Comparison of ENCODE assay signal across 18 cellular contexts in genomic region chr2:128384956-128385355, GRCh38.
DNase-seq lines count a peak whose midpoint lies in the region; ATAC-seq and TF ChIP-seq lines count a peak whose summit lies in the region.
"Had no signal": no experiment of that assay in that cellular context is flagged by ENCODE, and none has a peak within 500 bp of the region (broad histone marks: within the 10 kb centered on the region; RNA-seq: fewer than 3 reads in every experiment).

No MANE protein-coding gene starts in this region.

- H3K9me3 ChIP-seq in neural progenitor cell (ENCODE audit: low read depth): no peaks in the 10 kb centered on the region
- no peaks in the 10 kb centered on the region for H3K9me3 ChIP-seq in stomach
- no peaks in the 10 kb centered on the region for H3K9me3 ChIP-seq in naive thymus-derived CD4-positive, alpha-beta T cell (ENCODE audit: control insufficient read depth in 2 of 3, low read length in 3 of 3)
- H3K9me3 ChIP-seq: A549 had no signal

- no peak overlapping the region for H3K4me3 Mint-ChIP-seq in WTC11
- peak overlapping the region; percentile 21 for H3K4me3 Mint-ChIP-seq in neural progenitor cell
- no peak overlapping the region for H3K4me3 Mint-ChIP-seq in naive thymus-derived CD4-positive, alpha-beta T cell
- H3K4me3 Mint-ChIP-seq: CD4-positive, alpha-beta memory T cell had no signal

- H3K27ac Mint-ChIP-seq in WTC11 (0 out of 2 replicates have a peak overlapping the region, but pooled peaks have one; percentile 57), neural progenitor cell (no peak overlapping the region)
- H3K27ac Mint-ChIP-seq in naive thymus-derived CD4-positive, alpha-beta T cell: no peak overlapping the region
- H3K27ac Mint-ChIP-seq: CD4-positive, alpha-beta memory T cell had no signal

- H2AFZ ChIP-seq in neural progenitor cell (replicated peaks): no peak overlapping the region

- peaks cover 20% of the 10 kb centered on the region for H3K4me1 ChIP-seq in neural progenitor cell
- H3K4me1 ChIP-seq in stomach: peaks cover 0 to 21% (median 11%) of the 10 kb centered on the region in 4 donors
- H3K4me1 ChIP-seq in naive thymus-derived CD4-positive, alpha-beta T cell (ENCODE audit: control insufficient read depth in 2 of 2, insufficient read depth in 2 of 2, low read length in 2 of 2): peaks cover 0 to 10% of the 10 kb centered on the region in 2 donors
- H3K4me1 ChIP-seq: A549 had no signal

- H3K27ac ChIP-seq in neural progenitor cell (no peak overlapping the region), stomach (no peak overlapping the region)
- no peak overlapping the region for H3K27ac ChIP-seq in naive thymus-derived CD4-positive, alpha-beta T cell (ENCODE audit: low read depth, low read length)
- H3K27ac ChIP-seq: A549 had no signal

- intact Hi-C loops in cardiac septum (cut with DNase I) (loop anchor here (5.0 kb wide), 1 partner anchor 57 kb away; no protein-coding TSS in a partner anchor), Right ventricle myocardium superior (cut with DNase I) (no loop called here), stomach (cut with DNase I; ENCODE audit: low total_unique reads) (no loop called here)
- intact Hi-C loops in naive thymus-derived CD4-positive, alpha-beta T cell (cut with micrococcal nuclease): no loop called here

- 74 to 89% (median 82%) methylated on average over 5 to 10 of the region's 10 CpGs for WGBS in stomach, 5 donors

- no peaks in the 10 kb centered on the region for H3K27me3 ChIP-seq in neural progenitor cell
- H3K27me3 ChIP-seq in stomach: no peaks in the 10 kb centered on the region
- no peaks in the 10 kb centered on the region for H3K27me3 ChIP-seq in naive thymus-derived CD4-positive, alpha-beta T cell (ENCODE audit: control insufficient read depth in 2 of 2, insufficient read depth in 2 of 2, low read length in 2 of 2)

- peaks cover 32% of the 10 kb centered on the region for H3K4me1 Mint-ChIP-seq in WTC11
- H3K4me1 Mint-ChIP-seq in neural progenitor cell: peaks cover 40% of the 10 kb centered on the region
- no peaks in the 10 kb centered on the region for H3K4me1 Mint-ChIP-seq in naive thymus-derived CD4-positive, alpha-beta T cell

- H3K36me3 Mint-ChIP-seq in WTC11: no peaks in the 10 kb centered on the region
- no peaks in the 10 kb centered on the region for H3K36me3 Mint-ChIP-seq in neural progenitor cell
- no peaks in the 10 kb centered on the region for H3K36me3 Mint-ChIP-seq in naive thymus-derived CD4-positive, alpha-beta T cell
- H3K36me3 Mint-ChIP-seq: CD4-positive, alpha-beta memory T cell had no signal

- no peak for TF ChIP-seq CTCF in WTC11 (IDR thresholded peaks at IDR 0.05)
- TF ChIP-seq CTCF in neural progenitor cell (IDR thresholded peaks at IDR 0.05): no peak
- no peak for TF ChIP-seq CTCF in stomach (IDR thresholded peaks at IDR 0.05)

- H3K4me3 ChIP-seq in neural progenitor cell (no peak overlapping the region), stomach (no peak overlapping the region)
- H3K4me3 ChIP-seq in naive thymus-derived CD4-positive, alpha-beta T cell (ENCODE audit: low read length): no peak overlapping the region
- H3K4me3 ChIP-seq: A549 had no signal

- peak; percentile 69 for DNase-seq in cardiac septum (ENCODE audit: low spot score)
- DNase-seq in Right ventricle myocardium superior: no peak
- no peak for DNase-seq in WTC11 (ENCODE audit: low spot score)
- no peak for DNase-seq in neural progenitor cell (ENCODE audit: low spot score)
- peak; percentile 23 for DNase-seq in stomach
- DNase-seq in NCI-H226: no peak
- no peak for DNase-seq in stimulated activated naive CD4-positive, alpha-beta T cell (lab: John Stamatoyannopoulos, UW)
- no peak for DNase-seq in naive thymus-derived CD4-positive, alpha-beta T cell
- DNase-seq: CD4-positive, alpha-beta memory T cell; DMS153; GDM1; NCI-H1048; NCI-H1436; NCI-H1930; NCI-H345; NCI-H524 treated with DMSO at 0.1 percent for 48 hours had no signal

- H3K9ac ChIP-seq in neural progenitor cell: no peak overlapping the region

- H3K79me2 ChIP-seq in neural progenitor cell (ENCODE audit: low read depth): no peaks in the 10 kb centered on the region

- POLR2A ChIA-PET in WTC11 (lab: Charles Lee): no interaction called here
- POLR2A ChIA-PET in naive thymus-derived CD4-positive, alpha-beta T cell (lab: Charles Lee): no interaction called here

- no peaks in the 10 kb centered on the region for H3K9me3 Mint-ChIP-seq in WTC11
- peaks cover 12% of the 10 kb centered on the region for H3K9me3 Mint-ChIP-seq in neural progenitor cell
- no peaks in the 10 kb centered on the region for H3K9me3 Mint-ChIP-seq in naive thymus-derived CD4-positive, alpha-beta T cell

- peaks cover under 1% of the 10 kb centered on the region for H3F3A ChIP-seq in neural progenitor cell (ENCODE audit: low read depth)

- ATAC-seq in Right ventricle myocardium superior (ENCODE audit: poor library complexity) (no peak), WTC11 (no peak)
- no peak for ATAC-seq in naive thymus-derived CD4-positive, alpha-beta T cell
- ATAC-seq: A549, HCT116 had no signal

- TF ChIP-seq POLR2A in stomach (IDR thresholded peaks at IDR 0.05): no peak

- H3K36me3 ChIP-seq in neural progenitor cell (no peaks in the 10 kb centered on the region), stomach (no peaks in the 10 kb centered on the region)
- no peaks in the 10 kb centered on the region for H3K36me3 ChIP-seq in naive thymus-derived CD4-positive, alpha-beta T cell (ENCODE audit: control insufficient read depth in 2 of 3, insufficient read depth in 3 of 3, low read length in 3 of 3)

- H3K27me3 Mint-ChIP-seq in WTC11 (ENCODE audit: low read depth) (no peaks in the 10 kb centered on the region), neural progenitor cell (ENCODE audit: insufficient read depth, low read depth) (peaks cover 11% of the 10 kb centered on the region)
- H3K27me3 Mint-ChIP-seq in naive thymus-derived CD4-positive, alpha-beta T cell: no peaks in the 10 kb centered on the region

- TF ChIP-seq EP300 in stomach (IDR thresholded peaks at IDR 0.05): no peak

- H3K4me2 ChIP-seq in neural progenitor cell: no peak overlapping the region
- H3K4me2 ChIP-seq: A549 had no signal

- H4K20me1 ChIP-seq in neural progenitor cell (ENCODE audit: low read depth): no peaks in the 10 kb centered on the region

- CTCF ChIA-PET in WTC11 (lab: Charles Lee): no interaction called here
- CTCF ChIA-PET in naive thymus-derived CD4-positive, alpha-beta T cell (lab: Charles Lee): no interaction called here

TF ChIP-seq in WTC11, 78 proteins besides CTCF, POLR2A, EP300 and RAD21:
- TF ChIP-seq ZNF423 (CRISPR knock-in tag; IDR thresholded peaks at IDR 0.05) (no peak), CBFB (CRISPR knock-in tag; IDR thresholded peaks at IDR 0.05; ENCODE audit: low read depth) (no peak), ZNF317 (CRISPR knock-in tag; IDR thresholded peaks at IDR 0.05; ENCODE audit: borderline replicate concordance, low read depth) (no peak), STAT6 (CRISPR knock-in tag; conservative IDR thresholded peaks at IDR 0.05; ENCODE audit: low read depth) (no peak), ZBTB43 (CRISPR knock-in tag; IDR thresholded peaks at IDR 0.05) (no peak), TCF7 (CRISPR knock-in tag; IDR thresholded peaks at IDR 0.05; ENCODE audit: low read depth) (no peak), ETV6 (CRISPR knock-in tag; IDR thresholded peaks at IDR 0.05) (no peak), TEAD1 (CRISPR knock-in tag; IDR thresholded peaks at IDR 0.05) (no peak)
- TF ChIP-seq, protein P1, sequence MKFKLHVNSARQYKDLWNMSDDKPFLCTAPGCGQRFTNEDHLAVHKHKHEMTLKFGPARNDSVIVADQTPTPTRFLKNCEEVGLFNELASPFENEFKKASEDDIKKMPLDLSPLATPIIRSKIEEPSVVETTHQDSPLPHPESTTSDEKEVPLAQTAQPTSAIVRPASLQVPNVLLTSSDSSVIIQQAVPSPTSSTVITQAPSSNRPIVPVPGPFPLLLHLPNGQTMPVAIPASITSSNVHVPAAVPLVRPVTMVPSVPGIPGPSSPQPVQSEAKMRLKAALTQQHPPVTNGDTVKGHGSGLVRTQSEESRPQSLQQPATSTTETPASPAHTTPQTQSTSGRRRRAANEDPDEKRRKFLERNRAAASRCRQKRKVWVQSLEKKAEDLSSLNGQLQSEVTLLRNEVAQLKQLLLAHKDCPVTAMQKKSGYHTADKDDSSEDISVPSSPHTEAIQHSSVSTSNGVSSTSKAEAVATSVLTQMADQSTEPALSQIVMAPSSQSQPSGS (CRISPR knock-in tag; IDR thresholded peaks at IDR 0.05; ENCODE audit: borderline replicate concordance, low read depth): no peak

Comparison
In these comparisons a context has a peak if more than half of its experiments do, and no peak if none do; other contexts are left out.
1. DNase-seq: peak in cardiac septum (single experiment) and stomach (single experiment); none in Right ventricle myocardium superior (single experiment), WTC11 (single experiment), neural progenitor cell (single experiment), NCI-H226 (single experiment), stimulated activated naive CD4-positive, alpha-beta T cell (0 of 6) and naive thymus-derived CD4-positive, alpha-beta T cell (0 of 9).